11 cellular contexts compared by ENCODE assay signal in the genomic region with DNA sequence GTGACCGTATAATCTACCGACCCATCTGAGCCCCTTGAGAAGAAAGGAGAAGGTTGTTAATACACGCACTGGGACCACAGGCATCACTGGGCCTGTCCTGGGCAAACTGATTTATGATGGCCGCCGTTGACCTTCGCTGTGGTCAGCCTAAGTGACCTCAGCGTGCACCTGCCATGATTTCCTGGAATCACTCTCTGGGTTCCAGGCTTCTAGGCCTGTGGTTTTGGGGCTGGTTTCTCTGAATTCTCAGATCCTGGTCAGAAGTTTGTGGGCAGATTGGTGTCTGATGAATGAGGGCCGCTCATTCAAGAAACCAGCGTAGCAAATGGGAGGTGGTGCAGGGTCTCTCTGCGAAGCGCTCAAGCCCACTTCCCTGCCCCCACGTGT.
DNase-seq lines count a peak whose midpoint lies in the region; ATAC-seq, FAIRE-seq and TF ChIP-seq lines count a peak whose summit lies in the region.
"Had no signal": no experiment of that assay in that cellular context is flagged by ENCODE, and none has a peak within 500 bp of the region (broad histone marks: within the 10 kb centered on the region; RNA-seq: fewer than 3 reads in every experiment).

No MANE protein-coding gene starts in this region.

- H3K9me3 ChIP-seq in Karpas-422 (ENCODE audit: low read length) (no peaks in the 10 kb centered on the region), astrocyte (ENCODE audit: insufficient read depth, low read depth, low read length) (no peaks in the 10 kb centered on the region)
- H3K9me3 ChIP-seq: ascending aorta had no signal

- H3K4me3 ChIP-seq in Karpas-422 (ENCODE audit: low read length) (peak overlapping the region; percentile 64; the same call in 1 of the 2 replicates), astrocyte (ENCODE audit: insufficient read depth, low read depth, low read length) (no peak overlapping the region)

- H3K79me2 ChIP-seq in Karpas-422 (ENCODE audit: low read length) (no peaks in the 10 kb centered on the region), astrocyte (ENCODE audit: insufficient read depth, low read length) (no peaks in the 10 kb centered on the region)

- intact Hi-C loops in CD14-positive monocyte (cut with micrococcal nuclease) = no loop called here

- TF ChIP-seq CTCF in CD14-positive monocyte (IDR thresholded peaks at IDR 0.05) (no peak), astrocyte (IDR thresholded peaks at IDR 0.05; ENCODE audit: insufficient read depth, low read depth, low read length) (no peak)

- H3K4me2 ChIP-seq in Karpas-422 (ENCODE audit: low read depth, low read length, poor library complexity, severe bottlenecking) (peak overlapping the region; percentile 79), astrocyte (ENCODE audit: low read length) (peak overlapping the region; percentile 68)

- DNase-seq in CD14-positive monocyte (ENCODE audit: low spot score) (no peak), Karpas-422 (no peak), astrocyte (ENCODE audit: low read depth) (peak; percentile 74), naive B cell (peak; percentile 33), DMS79 (lab: John Stamatoyannopoulos, UW) (no peak), nucleus accumbens (lab: John Stamatoyannopoulos, UW) (no peak), NCI-H69 (lab: John Stamatoyannopoulos, UW) (no peak), dedifferentiated amniotic fluid mesenchymal stem cell (ENCODE audit: extremely low spot score) (no peak)
- DNase-seq: DMS53, NCI-H1105 treated with DMSO at 0.1 percent for 48 hours had no signal

- H3K9ac ChIP-seq in Karpas-422 (ENCODE audit: low read length) (peak overlapping the region; percentile 75), astrocyte (ENCODE audit: low read length) (peak overlapping the region; percentile 78)

- no peak for ATAC-seq in naive B cell (ENCODE audit: low read depth in 2 of 2)

- H3K9me3 Mint-ChIP-seq in CD14-positive monocyte (peaks cover 0 to 3% (median 0%) of the 10 kb centered on the region in 7 donors), astrocyte (ENCODE audit: unreplicated experiment) (peaks cover 4% of the 10 kb centered on the region), naive B cell (no peaks in the 10 kb centered on the region)

- H3K36me3 ChIP-seq in Karpas-422 (ENCODE audit: insufficient read depth, low read length) (no peaks in the 10 kb centered on the region), astrocyte (ENCODE audit: insufficient read depth, low read length) (no peaks in the 10 kb centered on the region)
- H3K36me3 ChIP-seq: ascending aorta had no signal

- H2AFZ ChIP-seq in Karpas-422 (ENCODE audit: low read length) (no peak overlapping the region), astrocyte (ENCODE audit: low read depth, low read length) (no peak overlapping the region)

- H3K4me1 ChIP-seq in Karpas-422 (ENCODE audit: low read length) (peaks cover 44% of the 10 kb centered on the region), astrocyte (ENCODE audit: insufficient read depth, low read length) (peaks cover 9% of the 10 kb centered on the region)
- H3K4me1 ChIP-seq: ascending aorta had no signal

- H3K27me3 Mint-ChIP-seq in CD14-positive monocyte (ENCODE audit: low read depth in 3 of 3) (peaks cover 18 to 38% (median 19%) of the 10 kb centered on the region in 3 donors), astrocyte (ENCODE audit: low read depth, unreplicated experiment) (peaks cover 62% of the 10 kb centered on the region), naive B cell (peaks cover 0 to 5% (median 0%) of the 10 kb centered on the region in 3 donors)

- H3K36me3 Mint-ChIP-seq in CD14-positive monocyte (peaks cover 0 to 3% of the 10 kb centered on the region in 2 donors), astrocyte (ENCODE audit: low read depth, unreplicated experiment) (no peaks in the 10 kb centered on the region), naive B cell (no peaks in the 10 kb centered on the region)

- H3K27ac Mint-ChIP-seq in CD14-positive monocyte (peak overlapping the region in 5 of 7 donors; percentile 43 to 93 (median 68)), astrocyte (ENCODE audit: unreplicated experiment) (no peak overlapping the region), naive B cell (peak overlapping the region; percentile 96 to 100 (median 100))

- no peak overlapping the region for H3K27ac ChIP-seq in Karpas-422 (ENCODE audit: low read length)
- no peak overlapping the region for H3K27ac ChIP-seq in astrocyte (ENCODE audit: low read depth, low read length)
- H3K27ac ChIP-seq: ascending aorta had no signal

- H3K4me3 Mint-ChIP-seq in CD14-positive monocyte (peak overlapping the region; percentile 69 to 82), astrocyte (ENCODE audit: unreplicated experiment) (no peak overlapping the region), naive B cell (peak overlapping the region; percentile 67 to 93 (median 86))

- FAIRE-seq in astrocyte (lab: Jason Lieb, UNC) = no peak

- H3K4me1 Mint-ChIP-seq in CD14-positive monocyte (peaks cover 25% of the 10 kb centered on the region), astrocyte (ENCODE audit: low read depth, unreplicated experiment) (no peaks in the 10 kb centered on the region), naive B cell (peaks cover 41 to 53% (median 50%) of the 10 kb centered on the region in 3 donors)

- H4K20me1 ChIP-seq in Karpas-422 (ENCODE audit: insufficient read depth, low read depth, low read length) (no peaks in the 10 kb centered on the region), astrocyte (ENCODE audit: insufficient read depth, low read length) (no peaks in the 10 kb centered on the region)

- H3K9me2 ChIP-seq in Karpas-422 (replicated peaks; ENCODE audit: insufficient read depth, low read length) = no peaks in the 10 kb centered on the region

- H3K27me3 ChIP-seq in Karpas-422 (ENCODE audit: low read length) = no peaks in the 10 kb centered on the region
- H3K27me3 ChIP-seq in astrocyte (ENCODE audit: insufficient read depth, low read length) = peaks cover 6% of the 10 kb centered on the region
- H3K27me3 ChIP-seq: ascending aorta had no signal

Comparison
In these comparisons a context has a peak if more than half of its experiments do, and no peak if none do; other contexts are left out.
1. DNase-seq: peak in astrocyte (single experiment) and naive B cell (single experiment); none in CD14-positive monocyte (single experiment), Karpas-422 (single experiment), DMS79 (single experiment), nucleus accumbens (0 of 56), NCI-H69 (single experiment) and dedifferentiated amniotic fluid mesenchymal stem cell (single experiment).